ENCODE assay signal across 12 cellular contexts in genomic region chr2:168035458-168035857, GRCh38.
A peak's percentile ranks its signal among the peaks of the same experiment; 100 is the strongest.
DNase-seq lines count a peak whose midpoint lies in the region; ATAC-seq and TF ChIP-seq lines count a peak whose summit lies in the region.
"Had no signal": no experiment of that assay in that cellular context is flagged by ENCODE, and none has a peak within 500 bp of the region (broad histone marks: within the 10 kb centered on the region; RNA-seq: fewer than 3 reads in every experiment).

No MANE protein-coding gene starts in this region.

- H3K36me3 ChIP-seq in osteoblast (ENCODE audit: insufficient read depth, low read length): no peaks in the 10 kb centered on the region
- no peaks in the 10 kb centered on the region for H3K36me3 ChIP-seq in A673 (ENCODE audit: insufficient read depth, low read length, poor library complexity, severe bottlenecking)

- H3K4me2 ChIP-seq in osteoblast (ENCODE audit: insufficient read depth, low read length): no peak overlapping the region

- H4K20me1 ChIP-seq in osteoblast (ENCODE audit: insufficient read depth, low read length): no peaks in the 10 kb centered on the region

- peaks cover 42% of the 10 kb centered on the region for H3K36me3 Mint-ChIP-seq in activated T-helper 17 cell treated with anti-CD3 and anti-CD28 coated beads, Interleukin-2, amount 50 U/mL, for 72 hours (ENCODE audit: low read depth)

- H3K79me2 ChIP-seq in osteoblast (ENCODE audit: insufficient read depth, low read length): no peaks in the 10 kb centered on the region

- H3K27me3 ChIP-seq in osteoblast (ENCODE audit: insufficient read depth, low read length) (no peaks in the 10 kb centered on the region), A673 (replicated peaks; ENCODE audit: insufficient read depth, low read depth, low read length, poor library complexity) (no peaks in the 10 kb centered on the region)

- H3K9me3 ChIP-seq in osteoblast (ENCODE audit: low read depth, low read length) (no peaks in the 10 kb centered on the region), A673 (ENCODE audit: low read depth, low read length, poor library complexity, severe bottlenecking) (no peaks in the 10 kb centered on the region)

- DNase-seq in osteoblast (ENCODE audit: insufficient read length, low spot score, missing footprints) (no peak), dedifferentiated amniotic fluid mesenchymal stem cell (ENCODE audit: extremely low spot score) (no peak), A673 (ENCODE audit: low spot score) (no peak), cerebellum (ENCODE audit: low spot score) (no peak)
- DNase-seq: activated CD4-positive, alpha-beta T cell treated with anti-CD3 and anti-CD28 coated beads, Interleukin-2, amount 50 U/mL, for 48 hours; Calu3; NCI-H526; stimulated activated CD4-positive, alpha-beta T cell treated with anti-CD3 and anti-CD28 coated beads, Interleukin-12 subunit alpha, Interleukin-12 subunit beta, amount 100 ng/mL, for 4 hours had no signal

- H3K9me3 Mint-ChIP-seq in activated T-helper 17 cell treated with anti-CD3 and anti-CD28 coated beads, Interleukin-2, amount 50 U/mL, for 72 hours: no peaks in the 10 kb centered on the region

- CTCF ChIA-PET in A673 (lab: Charles Lee): no interaction called here

- no peak overlapping the region for H2AFZ ChIP-seq in osteoblast (ENCODE audit: low read length)

- H3K4me3 Mint-ChIP-seq in activated T-helper 17 cell treated with anti-CD3 and anti-CD28 coated beads, Interleukin-2, amount 50 U/mL, for 72 hours: peak overlapping the region; percentile 23

- no TSS peak for BruUV-seq in A673 (replicated peaks; lab: Mats Ljungman, UMichigan)

- H3K4me1 Mint-ChIP-seq in activated T-helper 17 cell treated with anti-CD3 and anti-CD28 coated beads, Interleukin-2, amount 50 U/mL, for 72 hours: peaks cover 14% of the 10 kb centered on the region

- no peak for TF ChIP-seq CTCF in osteoblast (IDR thresholded peaks at IDR 0.05; ENCODE audit: extremely low read depth, low read depth, low read length)
- TF ChIP-seq CTCF in A673 (conservative IDR thresholded peaks at IDR 0.05; ENCODE audit: low read depth, low read length): no peak

- POLR2A ChIA-PET in A673 (lab: Charles Lee; ENCODE audit: low non-redundant PET): no interaction called here

- H3K27ac Mint-ChIP-seq in activated T-helper 17 cell treated with anti-CD3 and anti-CD28 coated beads, Interleukin-2, amount 50 U/mL, for 72 hours: peak overlapping the region; percentile 23

- H3K27ac ChIP-seq in osteoblast (ENCODE audit: low read depth, low read length): no peak overlapping the region
- H3K27ac ChIP-seq in A673 (ENCODE audit: low read depth, low read length, poor library complexity, severe bottlenecking): no peak overlapping the region

- H3K4me1 ChIP-seq in osteoblast (ENCODE audit: insufficient read depth, low read length): peaks cover 14% of the 10 kb centered on the region
- no peaks in the 10 kb centered on the region for H3K4me1 ChIP-seq in A673 (ENCODE audit: insufficient read depth, low read length, poor library complexity, severe bottlenecking)

- H3K27me3 Mint-ChIP-seq in activated T-helper 17 cell treated with anti-CD3 and anti-CD28 coated beads, Interleukin-2, amount 50 U/mL, for 72 hours: no peaks in the 10 kb centered on the region

- peak; percentile 60 for ATAC-seq in GM18519 (IDR thresholded peaks at IDR 0.05; ENCODE audit: low FRiP score, unreplicated experiment)
- ATAC-seq in GM21367 (IDR thresholded peaks at IDR 0.05; ENCODE audit: unreplicated experiment): peak; percentile 65
- ATAC-seq in HG03095 (IDR thresholded peaks at IDR 0.05; ENCODE audit: unreplicated experiment): peak; percentile 57
- peak; percentile 86 for ATAC-seq in activated T-helper 17 cell treated with anti-CD3 and anti-CD28 coated beads, Interleukin-2, amount 50 U/mL, for 72 hours (replicated peaks)

- H3K4me3 ChIP-seq in osteoblast (ENCODE audit: insufficient read depth, low read length) (no peak overlapping the region), A673 (ENCODE audit: low read depth, low read length, poor library complexity, severe bottlenecking) (no peak overlapping the region)

- intact Hi-C loops in A673 (cut with micrococcal nuclease; ENCODE audit: unreplicated experiment): no loop called here
